ENCODE assay signal across 16 cellular contexts in genomic region chr1:246591958-246592357, GRCh38. TPM values are rescaled to one million over a fixed set of nuclear protein-coding genes. Genes with fewer than 3 reads are reported as not detected.
DNase-seq lines count a peak whose midpoint lies in the region; ATAC-seq and TF ChIP-seq lines count a peak whose summit lies in the region.
"Had no signal": no experiment of that assay in that cellular context is flagged by ENCODE, and none has a peak within 500 bp of the region (broad histone marks: within the 10 kb centered on the region; RNA-seq: fewer than 3 reads in every experiment).

No MANE protein-coding gene starts in this region.

- peak; percentile 2 for ATAC-seq in GM18867 (IDR thresholded peaks at IDR 0.05; ENCODE audit: unreplicated experiment)
- peak; percentile 9 for ATAC-seq in HG02884 (IDR thresholded peaks at IDR 0.05; ENCODE audit: unreplicated experiment)
- ATAC-seq in activated T-helper 17 cell treated with anti-CD3 and anti-CD28 coated beads, Interleukin-2, amount 50 U/mL, for 72 hours (replicated peaks): no peak
- ATAC-seq in HG03460 (IDR thresholded peaks at IDR 0.05; ENCODE audit: unreplicated experiment): no peak
- ATAC-seq: HepG2 had no signal

- no peak for TF ChIP-seq CTCF in osteocyte (IDR thresholded peaks at IDR 0.05)

- no peaks in the 10 kb centered on the region for H3K27me3 Mint-ChIP-seq in activated T-helper 17 cell treated with anti-CD3 and anti-CD28 coated beads, Interleukin-2, amount 50 U/mL, for 72 hours
- no peaks in the 10 kb centered on the region for H3K27me3 Mint-ChIP-seq in osteocyte (ENCODE audit: unreplicated experiment)
- H3K27me3 Mint-ChIP-seq: activated CD4-positive, alpha-beta T cell treated with anti-CD3 and anti-CD28 coated beads, Interleukin-2, amount 10 ng/mL, durations not matched to agents 7 days and 5 days; central memory CD8-positive, alpha-beta T cell had no signal

- H3K9me3 Mint-ChIP-seq in activated T-helper 17 cell treated with anti-CD3 and anti-CD28 coated beads, Interleukin-2, amount 50 U/mL, for 72 hours: no peaks in the 10 kb centered on the region
- H3K9me3 Mint-ChIP-seq in osteocyte (ENCODE audit: unreplicated experiment): no peaks in the 10 kb centered on the region

- H3K27ac Mint-ChIP-seq in activated T-helper 17 cell treated with anti-CD3 and anti-CD28 coated beads, Interleukin-2, amount 50 U/mL, for 72 hours: no peak overlapping the region
- H3K27ac Mint-ChIP-seq in osteocyte (ENCODE audit: unreplicated experiment): peak overlapping the region; percentile 80
- H3K27ac Mint-ChIP-seq: activated CD4-positive, alpha-beta T cell treated with anti-CD3 and anti-CD28 coated beads, Interleukin-2, amount 10 ng/mL, durations not matched to agents 7 days and 5 days had no signal

- DNase-seq in osteocyte (ENCODE audit: extremely low spot score, unreplicated experiment): no peak
- DNase-seq in mesenteric fat pad (ENCODE audit: low spot score): no peak
- DNase-seq in NCI-H2029 (lab: John Stamatoyannopoulos, UW): no peak
- no peak for DNase-seq in NCI-H774 (lab: John Stamatoyannopoulos, UW)
- DNase-seq: activated CD4-positive, alpha-beta T cell treated with anti-CD3 and anti-CD28 coated beads, Interleukin-2, amount 10 ng/mL, durations not matched to agents 7 days and 5 days; amygdala; effector CD4-positive, alpha-beta T cell; NCI-H2227 treated with DMSO at 0.1 percent for 48 hours; NK-92 treated with Interleukin-12 subunit alpha and Interleukin-12 subunit beta, amount 100 ng/mL, for 24 hours; substantia nigra had no signal

- H3K4me1 Mint-ChIP-seq in activated T-helper 17 cell treated with anti-CD3 and anti-CD28 coated beads, Interleukin-2, amount 50 U/mL, for 72 hours: peaks cover 25% of the 10 kb centered on the region
- peaks cover 74% of the 10 kb centered on the region for H3K4me1 Mint-ChIP-seq in osteocyte (ENCODE audit: unreplicated experiment)

- peaks cover 72% of the 10 kb centered on the region for H3K36me3 Mint-ChIP-seq in activated T-helper 17 cell treated with anti-CD3 and anti-CD28 coated beads, Interleukin-2, amount 50 U/mL, for 72 hours (ENCODE audit: low read depth)
- H3K36me3 Mint-ChIP-seq in osteocyte (ENCODE audit: unreplicated experiment): peaks cover 19% of the 10 kb centered on the region

- H3K4me3 Mint-ChIP-seq in activated T-helper 17 cell treated with anti-CD3 and anti-CD28 coated beads, Interleukin-2, amount 50 U/mL, for 72 hours: peak overlapping the region; percentile 54
- no peak overlapping the region for H3K4me3 Mint-ChIP-seq in osteocyte (ENCODE audit: unreplicated experiment)
- H3K4me3 Mint-ChIP-seq: activated CD4-positive, alpha-beta T cell treated with anti-CD3 and anti-CD28 coated beads, Interleukin-2, amount 10 ng/mL, durations not matched to agents 7 days and 5 days; central memory CD8-positive, alpha-beta T cell had no signal

RNA-seq across cellular contexts. Expression of gene CNST, which starts 25.7 kb away (rescaled TPM):
- 10 to 100 TPM; 33.6 to 36.4 TPM for total RNA-seq in activated T-helper 17 cell treated with anti-CD3 and anti-CD28 coated beads, Interleukin-2, amount 50 U/mL, for 72 hours
- total RNA-seq in osteocyte (26.8 and 32.9 TPM in 2 replicates), mesenteric fat pad (27.5 TPM)

RNA-seq across cellular contexts. Expression of gene TFB2M, which starts 25.9 kb away (rescaled TPM):
- 10 to 100 TPM; 10.5 to 23.4 TPM for total RNA-seq in activated T-helper 17 cell treated with anti-CD3 and anti-CD28 coated beads, Interleukin-2, amount 50 U/mL, for 72 hours
- total RNA-seq in osteocyte (11.5 and 12.5 TPM in 2 replicates), mesenteric fat pad (12.7 TPM)

Comparison
In these comparisons a context has a peak if more than half of its experiments do, and no peak if none do; other contexts are left out.
1. ATAC-seq: peak in GM18867 (single experiment) and HG02884 (single experiment); none in activated T-helper 17 cell treated with anti-CD3 and anti-CD28 coated beads, Interleukin-2, amount 50 U/mL, for 72 hours (single experiment) and HG03460 (single experiment).